21 cellular contexts compared by ENCODE assay signal in genomic region chr11:125367710-125368109, GRCh38.
"Had no signal": no experiment of that assay in that cellular context is flagged by ENCODE, and none has a peak within 500 bp of the region (broad histone marks: within the 10 kb centered on the region; RNA-seq: fewer than 3 reads in every experiment).

No MANE protein-coding gene starts in this region.

- H3K9me3 ChIP-seq: colonic mucosa, esophagus squamous epithelium, gastrocnemius medialis, heart right ventricle, left lung, lower lobe of right lung, mucosa of descending colon had no signal

- H3K36me3 ChIP-seq: colonic mucosa, esophagus squamous epithelium, gastrocnemius medialis, left lung, lower lobe of right lung had no signal

- H3K4me1 ChIP-seq: colonic mucosa, esophagus squamous epithelium, left lung, lower lobe of right lung had no signal

- H3K27ac ChIP-seq: colonic mucosa, epithelial cell of prostate, esophagus squamous epithelium, gastrocnemius medialis, heart right ventricle, left lung, lower lobe of right lung had no signal

- ATAC-seq: effector memory CD8-positive, alpha-beta T cell; esophagus mucosa; gastrocnemius medialis; heart right ventricle; left cardiac atrium; left ventricle myocardium superior; lower lobe of right lung; mucosa of descending colon had no signal

- H3K4me3 ChIP-seq: colonic mucosa, esophagus squamous epithelium, gastrocnemius medialis, heart right ventricle, left lung, lower lobe of right lung, mucosa of descending colon had no signal

- H3K27me3 ChIP-seq: colonic mucosa, gastrocnemius medialis had no signal

- DNase-seq: colonic mucosa; cortex of kidney; effector CD8-positive, alpha-beta T cell; effector memory CD8-positive, alpha-beta T cell; endodermal cell; erythroblast; esophagus squamous epithelium; foreskin fibroblast; foreskin melanocyte; gastrocnemius medialis; glutamatergic neuron; head of caudate nucleus; heart right ventricle; hippocampal formation; left cardiac atrium; left ventricle myocardium superior; lower lobe of right lung; mucosa of descending colon had no signal
